In the genomic region with DNA sequence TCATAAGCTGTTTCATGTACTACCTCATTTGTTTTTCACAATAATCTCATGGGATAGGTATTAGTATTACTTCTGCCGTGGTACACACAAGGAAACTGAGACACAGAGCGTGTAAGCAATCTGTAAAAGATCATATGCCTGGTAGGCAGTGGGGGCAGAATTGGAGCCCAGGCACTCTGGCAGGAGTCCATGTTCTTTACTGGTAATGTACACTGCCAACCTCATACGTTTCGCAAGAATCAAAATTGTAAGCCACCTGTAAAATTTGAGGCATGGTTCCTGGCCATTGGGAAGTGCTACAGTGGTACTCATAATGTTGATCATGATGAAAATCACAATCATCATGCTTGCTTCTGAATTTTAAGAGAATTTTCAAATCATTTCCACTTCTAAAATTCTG, we compare ENCODE assay signal across 25 cellular contexts. TPM values are rescaled to one million over a fixed set of nuclear protein-coding genes. Genes with fewer than 3 reads are reported as not detected.
DNase-seq lines count a peak whose midpoint lies in the region; ATAC-seq and TF ChIP-seq lines count a peak whose summit lies in the region.
"Had no signal": no experiment of that assay in that cellular context is flagged by ENCODE, and none has a peak within 500 bp of the region (broad histone marks: within the 10 kb centered on the region; RNA-seq: fewer than 3 reads in every experiment).

No MANE protein-coding gene starts in this region.

- H3K27me3 Mint-ChIP-seq in activated T-helper 1 cell treated with anti-CD3 and anti-CD28 coated beads, Interleukin-12 subunit alpha, Interleukin-12 subunit beta, Interleukin-2, Interleukin-4 antibody, amounts not matched to agents 30 ng/mL and 10 ng/mL and 1 ng/mL, durations not matched to agents 14 hours and 24 hours and 36 hours (ENCODE audit: insufficient read depth): peaks cover 2% of the 10 kb centered on the region
- no peaks in the 10 kb centered on the region for H3K27me3 Mint-ChIP-seq in activated T-helper 17 cell treated with anti-CD3 and anti-CD28 coated beads, Interleukin-2, amount 50 U/mL, for 72 hours

- WGBS in heart right ventricle, 2 donors: 77 to 78% methylated on average over 4 of the region's 4 CpGs
- 96% methylated on average over 2 of the region's 4 CpGs for WGBS in mesenchymal stem cell

- no peak for TF ChIP-seq CTCF in heart right ventricle (IDR thresholded peaks at IDR 0.05)
- no peak for TF ChIP-seq CTCF in brain microvascular endothelial cell (IDR thresholded peaks at IDR 0.05; ENCODE audit: low read depth, low read length, missing control alignments)
- TF ChIP-seq CTCF in thoracic aorta (IDR thresholded peaks at IDR 0.05): no peak

- H3K27ac Mint-ChIP-seq in activated T-helper 1 cell treated with anti-CD3 and anti-CD28 coated beads, Interleukin-12 subunit alpha, Interleukin-12 subunit beta, Interleukin-2, Interleukin-4 antibody, amounts not matched to agents 30 ng/mL and 10 ng/mL and 1 ng/mL, durations not matched to agents 14 hours and 24 hours and 36 hours: no peak overlapping the region
- H3K27ac Mint-ChIP-seq in activated T-helper 17 cell treated with anti-CD3 and anti-CD28 coated beads, Interleukin-2, amount 50 U/mL, for 72 hours: no peak overlapping the region
- H3K27ac Mint-ChIP-seq: activated CD8-positive, alpha-beta memory T cell treated with anti-CD3 and anti-CD28 coated beads, Interleukin-2, amount 10 ng/mL, durations not matched to agents 7 days and 5 days; activated naive CD4-positive, alpha-beta T cell treated with anti-CD3 and anti-CD28 coated beads, Interleukin-2, amount 50 U/mL, for 72 hours; WTC11 had no signal

- H4K91ac ChIP-seq in mesenchymal stem cell (ENCODE audit: low read length): no peak overlapping the region

- H2BK15ac ChIP-seq in mesenchymal stem cell (ENCODE audit: low read depth, poor library complexity, severe bottlenecking): no peak overlapping the region

- DNase-seq in heart right ventricle (no peak), left ventricle myocardium superior (no peak), brain microvascular endothelial cell (no peak), mesenchymal stem cell (no peak), thoracic aorta (ENCODE audit: low spot score) (no peak)
- no peak for DNase-seq in activated T-helper 1 cell treated with anti-CD3 and anti-CD28 coated beads, Interleukin-12 subunit alpha, Interleukin-12 subunit beta, Interleukin-2, Interleukin-4 antibody, amounts not matched to agents 30 ng/mL and 10 ng/mL and 1 ng/mL, durations not matched to agents 14 hours and 24 hours and 36 hours (ENCODE audit: low spot score)
- DNase-seq: ACHN; activated CD4-positive, alpha-beta T cell treated with anti-CD3 and anti-CD28 coated beads, Interleukin-2, amount 50 U/mL, for 1 hour; activated CD8-positive, alpha-beta memory T cell treated with anti-CD3 and anti-CD28 coated beads, Interleukin-2, amount 10 ng/mL, durations not matched to agents 7 days and 5 days; aorta; COR-L47; DMS79 treated with DMSO at 0.1 percent for 48 hours; Karpas-422; NCI-H187 treated with DMSO at 0.1 percent for 48 hours; NCI-H345; nephron progenitor cell; stimulated activated CD4-positive, alpha-beta T cell treated with anti-CD3 and anti-CD28 coated beads, Interleukin-1b, Interleukin-23, amount 100 ng/mL, for 48 hours; T-helper 9 cell; uterus had no signal

- H3K4ac ChIP-seq in mesenchymal stem cell (ENCODE audit: low read depth in 1 of 2, low read length in 2 of 2): peak overlapping the region in 1 of 2 experiments; percentile 9

- H3K4me3 Mint-ChIP-seq in activated T-helper 1 cell treated with anti-CD3 and anti-CD28 coated beads, Interleukin-12 subunit alpha, Interleukin-12 subunit beta, Interleukin-2, Interleukin-4 antibody, amounts not matched to agents 30 ng/mL and 10 ng/mL and 1 ng/mL, durations not matched to agents 14 hours and 24 hours and 36 hours: no peak overlapping the region
- no peak overlapping the region for H3K4me3 Mint-ChIP-seq in activated T-helper 17 cell treated with anti-CD3 and anti-CD28 coated beads, Interleukin-2, amount 50 U/mL, for 72 hours
- H3K4me3 Mint-ChIP-seq: activated CD8-positive, alpha-beta memory T cell treated with anti-CD3 and anti-CD28 coated beads, Interleukin-2, amount 10 ng/mL, durations not matched to agents 7 days and 5 days; nephron progenitor cell; WTC11 had no signal

- H2BK12ac ChIP-seq in mesenchymal stem cell (ENCODE audit: low read length in 2 of 2): no peak overlapping the region

- H3K23ac ChIP-seq in mesenchymal stem cell (ENCODE audit: low read length in 2 of 2): no peak overlapping the region

- no peak overlapping the region for H2BK5ac ChIP-seq in mesenchymal stem cell (ENCODE audit: low read depth, low read length, poor library complexity, severe bottlenecking)

- H3K18ac ChIP-seq in mesenchymal stem cell (ENCODE audit: low read depth in 1 of 2, low read length in 2 of 2): peak overlapping the region; percentile 28 to 40

- H3K36me3 ChIP-seq in heart right ventricle: peaks cover 0 to 16% (median 0%) of the 10 kb centered on the region in 9 donors
- no peaks in the 10 kb centered on the region for H3K36me3 ChIP-seq in brain microvascular endothelial cell (replicated peaks)
- peaks cover 0 to 17% of the 10 kb centered on the region in 2 experiments for H3K36me3 ChIP-seq in mesenchymal stem cell (ENCODE audit: control insufficient read depth in 1 of 2, insufficient read depth in 2 of 2, low read depth in 1 of 2, low read length in 2 of 2)
- H3K36me3 ChIP-seq in thoracic aorta: no peaks in the 10 kb centered on the region
- H3K36me3 ChIP-seq: uterus had no signal

- no peak overlapping the region for H2AFZ ChIP-seq in mesenchymal stem cell (ENCODE audit: low read depth, low read length)
- H2AFZ ChIP-seq: hepatocyte had no signal

- H3K9ac ChIP-seq in mesenchymal stem cell (ENCODE audit: low read length): peak overlapping the region; percentile 10

- H3K4me1 Mint-ChIP-seq in activated T-helper 1 cell treated with anti-CD3 and anti-CD28 coated beads, Interleukin-12 subunit alpha, Interleukin-12 subunit beta, Interleukin-2, Interleukin-4 antibody, amounts not matched to agents 30 ng/mL and 10 ng/mL and 1 ng/mL, durations not matched to agents 14 hours and 24 hours and 36 hours (ENCODE audit: low read depth): no peaks in the 10 kb centered on the region
- no peaks in the 10 kb centered on the region for H3K4me1 Mint-ChIP-seq in activated T-helper 17 cell treated with anti-CD3 and anti-CD28 coated beads, Interleukin-2, amount 50 U/mL, for 72 hours
- H3K4me1 Mint-ChIP-seq: activated CD8-positive, alpha-beta memory T cell treated with anti-CD3 and anti-CD28 coated beads, Interleukin-2, amount 10 ng/mL, durations not matched to agents 7 days and 5 days had no signal

- H3K36me3 Mint-ChIP-seq in activated T-helper 1 cell treated with anti-CD3 and anti-CD28 coated beads, Interleukin-12 subunit alpha, Interleukin-12 subunit beta, Interleukin-2, Interleukin-4 antibody, amounts not matched to agents 30 ng/mL and 10 ng/mL and 1 ng/mL, durations not matched to agents 14 hours and 24 hours and 36 hours (ENCODE audit: low read depth): no peaks in the 10 kb centered on the region
- H3K36me3 Mint-ChIP-seq in activated T-helper 17 cell treated with anti-CD3 and anti-CD28 coated beads, Interleukin-2, amount 50 U/mL, for 72 hours (ENCODE audit: low read depth): no peaks in the 10 kb centered on the region
- H3K36me3 Mint-ChIP-seq: activated CD8-positive, alpha-beta memory T cell treated with anti-CD3 and anti-CD28 coated beads, Interleukin-2, amount 10 ng/mL, durations not matched to agents 7 days and 5 days; activated naive CD4-positive, alpha-beta T cell treated with anti-CD3 and anti-CD28 coated beads, Interleukin-2, amount 50 U/mL, for 72 hours had no signal

- H2AK5ac ChIP-seq in mesenchymal stem cell (ENCODE audit: low read length, severe bottlenecking): no peak overlapping the region

- H4K8ac ChIP-seq in mesenchymal stem cell (ENCODE audit: low read length): no peak overlapping the region

- H3K4me1 ChIP-seq in heart right ventricle (peaks cover 0 to 64% (median 52%) of the 10 kb centered on the region in 9 donors), mesenchymal stem cell (ENCODE audit: control insufficient read depth, insufficient read depth, low read depth, low read length) (peaks cover 2% of the 10 kb centered on the region), thoracic aorta (ENCODE audit: control insufficient read depth in 1 of 2, low read depth in 2 of 2) (peaks cover 12% of the 10 kb centered on the region in 2 donors)

- no peaks in the 10 kb centered on the region for H3K79me1 ChIP-seq in mesenchymal stem cell (replicated peaks; ENCODE audit: low read length, poor library complexity, severe bottlenecking)

- in situ Hi-C loops in brain microvascular endothelial cell (cut with HindIII; ENCODE audit: low pct_ligation_motif_present, low sequenced_read_pairs): no loop called here

- peak overlapping the region; percentile 27 for H2BK120ac ChIP-seq in mesenchymal stem cell (ENCODE audit: low read depth, low read length)

- H3K27me3 ChIP-seq in heart right ventricle (no peaks in the 10 kb centered on the region), brain microvascular endothelial cell (replicated peaks) (no peaks in the 10 kb centered on the region), mesenchymal stem cell (ENCODE audit: control insufficient read depth in 1 of 2, insufficient read depth in 1 of 2, low read length in 2 of 2) (no peaks in the 10 kb centered on the region), thoracic aorta (replicated peaks; ENCODE audit: insufficient read depth) (no peaks in the 10 kb centered on the region)
- H3K27me3 ChIP-seq: hepatocyte, uterus had no signal

- H3K9me3 ChIP-seq in heart right ventricle (no peaks in the 10 kb centered on the region), mesenchymal stem cell (ENCODE audit: control insufficient read depth, low read length) (no peaks in the 10 kb centered on the region), thoracic aorta (no peaks in the 10 kb centered on the region)
- H3K9me3 ChIP-seq: uterus had no signal

- H3K4me3 ChIP-seq in heart right ventricle (no peak overlapping the region), brain microvascular endothelial cell (ENCODE audit: low read depth, low read length) (no peak overlapping the region), mesenchymal stem cell (ENCODE audit: insufficient read depth in 1 of 2, low read depth in 1 of 2, low read length in 2 of 2) (no peak overlapping the region), thoracic aorta (no peak overlapping the region)
- H3K4me3 ChIP-seq: hepatocyte, uterus had no signal

- ATAC-seq in heart right ventricle (no peak), left ventricle myocardium superior (no peak), thoracic aorta (ENCODE audit: insufficient number of reproducible peaks, low FRiP score, low read depth) (no peak), GM19463 (IDR thresholded peaks at IDR 0.05; ENCODE audit: unreplicated experiment) (no peak)
- no peak for ATAC-seq in activated T-helper 17 cell treated with anti-CD3 and anti-CD28 coated beads, Interleukin-2, amount 50 U/mL, for 72 hours (replicated peaks)
- ATAC-seq: activated CD8-positive, alpha-beta memory T cell treated with anti-CD3 and anti-CD28 coated beads, Interleukin-2, amount 10 ng/mL, durations not matched to agents 7 days and 5 days; activated naive CD4-positive, alpha-beta T cell treated with anti-CD3 and anti-CD28 coated beads, Interleukin-2, amount 50 U/mL, for 72 hours had no signal

- H3K9me3 Mint-ChIP-seq in activated T-helper 1 cell treated with anti-CD3 and anti-CD28 coated beads, Interleukin-12 subunit alpha, Interleukin-12 subunit beta, Interleukin-2, Interleukin-4 antibody, amounts not matched to agents 30 ng/mL and 10 ng/mL and 1 ng/mL, durations not matched to agents 14 hours and 24 hours and 36 hours: no peaks in the 10 kb centered on the region
- H3K9me3 Mint-ChIP-seq in activated T-helper 17 cell treated with anti-CD3 and anti-CD28 coated beads, Interleukin-2, amount 50 U/mL, for 72 hours: no peaks in the 10 kb centered on the region
- H3K9me3 Mint-ChIP-seq: activated naive CD4-positive, alpha-beta T cell treated with anti-CD3 and anti-CD28 coated beads, Interleukin-2, amount 50 U/mL, for 72 hours; nephron progenitor cell had no signal

- no peak overlapping the region for H3K14ac ChIP-seq in mesenchymal stem cell (ENCODE audit: low read length in 2 of 2)

- peak overlapping the region in 6 of 10 donors; percentile 23 to 83 (median 66) for H3K27ac ChIP-seq in heart right ventricle
- H3K27ac ChIP-seq in brain microvascular endothelial cell: peak overlapping the region; percentile 97
- H3K27ac ChIP-seq in mesenchymal stem cell (ENCODE audit: low read length, poor library complexity, severe bottlenecking): no peak overlapping the region
- H3K27ac ChIP-seq in thoracic aorta: peak overlapping the region; percentile 66 to 85
- H3K27ac ChIP-seq: hepatocyte had no signal

- no peak overlapping the region for H3K4me2 ChIP-seq in mesenchymal stem cell (ENCODE audit: low read length, poor library complexity, severe bottlenecking)
- H3K4me2 ChIP-seq: hepatocyte had no signal

- intact Hi-C loops in heart right ventricle (cut with DNase I) (loop anchor here in 1 of 10 donors (5.0 kb wide), 1 partner anchor 39 kb away; a partner anchor contains a TSS), left ventricle myocardium superior (cut with micrococcal nuclease) (no loop called here)
- intact Hi-C loops in activated T-helper 1 cell treated with anti-CD3 and anti-CD28 coated beads, Interleukin-12 subunit alpha, Interleukin-12 subunit beta, Interleukin-2, Interleukin-4 antibody, amounts not matched to agents 30 ng/mL and 10 ng/mL and 1 ng/mL, durations not matched to agents 14 hours and 24 hours and 36 hours (cut with micrococcal nuclease): no loop called here

RNA-seq across cellular contexts. Expression of a gene that starts 40.7 kb away (rescaled TPM):
- total RNA-seq in heart right ventricle: 10 to 100 TPM; 16.4 to 54.2 (median 23.9) TPM
- polyA plus RNA-seq in heart right ventricle: 10 to 100 TPM in 1 of 2 donors, 1 to 10 TPM in 1; 9.6 to 16.3 TPM
- total RNA-seq in left ventricle myocardium superior: 37.1 TPM
- 45.7 TPM for polyA plus RNA-seq in mesenchymal stem cell (2013, experiment 1 of 2)
- 46.5 TPM for polyA plus RNA-seq in mesenchymal stem cell (2013, experiment 2 of 2)
- 100 to 1,000 TPM in 1 of 2 donors, 10 to 100 TPM in 1; 76.3 to 160 TPM for total RNA-seq in thoracic aorta
- total RNA-seq in activated T-helper 1 cell treated with anti-CD3 and anti-CD28 coated beads, Interleukin-12 subunit alpha, Interleukin-12 subunit beta, Interleukin-2, Interleukin-4 antibody, amounts not matched to agents 30 ng/mL and 10 ng/mL and 1 ng/mL, durations not matched to agents 14 hours and 24 hours and 36 hours: 0.49 and 0.57 TPM in 2 replicates
- total RNA-seq in activated T-helper 17 cell treated with anti-CD3 and anti-CD28 coated beads, Interleukin-2, amount 50 U/mL, for 72 hours: not detected
- total RNA-seq: activated naive CD4-positive, alpha-beta T cell treated with anti-CD3 and anti-CD28 coated beads, Interleukin-2, amount 50 U/mL, for 72 hours; OCI-LY7 had no signal

Comparison
In these comparisons a context has a peak if more than half of its experiments do, and no peak if none do; other contexts are left out.
1. RNA of a gene that starts 40.7 kb away (total RNA-seq): 76.3 to 160 TPM in thoracic aorta, 37.1 TPM in left ventricle myocardium superior (single experiment) and 16.4 to 54.2 TPM in heart right ventricle; 0.49 to 0.57 TPM in activated T-helper 1 cell treated with anti-CD3 and anti-CD28 coated beads, Interleukin-12 subunit alpha, Interleukin-12 subunit beta, Interleukin-2, Interleukin-4 antibody, amounts not matched to agents 30 ng/mL and 10 ng/mL and 1 ng/mL, durations not matched to agents 14 hours and 24 hours and 36 hours and not detected in activated T-helper 17 cell treated with anti-CD3 and anti-CD28 coated beads, Interleukin-2, amount 50 U/mL, for 72 hours; every median in the first group is over 10 times any median in the second.